19 cellular contexts compared by ENCODE assay signal in the genomic region with DNA sequence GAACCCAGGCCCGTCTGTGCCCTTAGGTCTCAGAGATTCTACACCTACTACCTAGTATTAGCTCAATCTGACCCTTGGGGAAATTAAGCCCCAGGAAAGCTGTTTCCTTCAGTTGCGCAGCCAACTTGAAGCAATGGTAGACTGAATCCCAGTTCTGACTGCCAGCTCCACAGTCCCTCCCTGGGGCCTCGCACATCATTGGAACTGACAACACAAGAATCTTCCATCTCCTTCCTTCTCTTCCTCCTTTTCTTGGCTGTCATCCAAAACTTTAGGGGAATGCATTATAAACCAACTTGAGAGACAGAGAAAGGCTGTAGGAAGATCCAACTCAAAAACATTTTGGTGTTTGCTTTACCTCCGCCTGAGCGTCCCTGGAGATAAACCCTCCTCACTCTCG. TPM values are rescaled to one million over a fixed set of nuclear protein-coding genes. Genes with fewer than 3 reads are reported as not detected.
DNase-seq lines count a peak whose midpoint lies in the region; ATAC-seq and TF ChIP-seq lines count a peak whose summit lies in the region.
"Had no signal": no experiment of that assay in that cellular context is flagged by ENCODE, and none has a peak within 500 bp of the region (broad histone marks: within the 10 kb centered on the region; RNA-seq: fewer than 3 reads in every experiment).

No MANE protein-coding gene starts in this region.

- CTCF ChIA-PET in activated CD8-positive, alpha-beta memory T cell treated with anti-CD3 and anti-CD28 coated beads, Interleukin-2, amount 10 ng/mL, durations not matched to agents 7 days and 5 days (lab: Charles Lee) = no interaction called here

- TF ChIP-seq CTCF in VCaP (conservative IDR thresholded peaks at IDR 0.05) (no peak), dorsolateral prefrontal cortex (IDR thresholded peaks at IDR 0.05 in 54 of 56, conservative IDR thresholded peaks at IDR 0.05 in 2 of 56; ENCODE audit: low read depth in 1 of 56, partially characterized antibody in 56 of 56) (no peak)

- H3K9me3 Mint-ChIP-seq in activated CD8-positive, alpha-beta memory T cell treated with anti-CD3 and anti-CD28 coated beads, Interleukin-2, amount 10 ng/mL, durations not matched to agents 7 days and 5 days (ENCODE audit: low read depth) = no peaks in the 10 kb centered on the region
- H3K9me3 Mint-ChIP-seq in activated T-helper 17 cell treated with anti-CD3 and anti-CD28 coated beads, Interleukin-2, amount 50 U/mL, for 72 hours = no peaks in the 10 kb centered on the region

- H3K27ac ChIP-seq in VCaP = peak overlapping the region; percentile 89
- H3K27ac ChIP-seq in dorsolateral prefrontal cortex = no peak overlapping the region
- H3K27ac ChIP-seq: GM23248, Peyer's patch had no signal

- H3K27me3 Mint-ChIP-seq in activated CD8-positive, alpha-beta memory T cell treated with anti-CD3 and anti-CD28 coated beads, Interleukin-2, amount 10 ng/mL, durations not matched to agents 7 days and 5 days = peaks cover 4% of the 10 kb centered on the region
- peaks cover 15% of the 10 kb centered on the region for H3K27me3 Mint-ChIP-seq in activated T-helper 17 cell treated with anti-CD3 and anti-CD28 coated beads, Interleukin-2, amount 50 U/mL, for 72 hours

- DNase-seq in activated effector memory CD4-positive, alpha-beta T cell treated with anti-CD3 and anti-CD28 coated beads, Interleukin-2, amount 50 U/mL, for 16 hours = peak; percentile 14
- DNase-seq in activated effector memory CD4-positive, alpha-beta T cell treated with Interleukin-2 at 50 U/mL for 16 hours = no peak
- DNase-seq in left kidney (ENCODE audit: low read depth, low spot score) (peak; percentile 74), dorsolateral prefrontal cortex (no peak)
- no peak for DNase-seq in activated CD8-positive, alpha-beta memory T cell treated with anti-CD3 and anti-CD28 coated beads, Interleukin-2, amount 10 ng/mL, durations not matched to agents 7 days and 5 days
- DNase-seq: BE2C, DND-41, GM23248, IMR-90, MV-4-11, NCI-H2029 treated with DMSO at 0.1 percent for 48 hours, NCI-H2171 treated with DMSO at 0.1 percent for 48 hours, NCI-H524 treated with DMSO at 0.1 percent for 48 hours, Peyer's patch had no signal

- no peaks in the 10 kb centered on the region for H3K4me1 Mint-ChIP-seq in activated CD8-positive, alpha-beta memory T cell treated with anti-CD3 and anti-CD28 coated beads, Interleukin-2, amount 10 ng/mL, durations not matched to agents 7 days and 5 days
- no peaks in the 10 kb centered on the region for H3K4me1 Mint-ChIP-seq in activated T-helper 17 cell treated with anti-CD3 and anti-CD28 coated beads, Interleukin-2, amount 50 U/mL, for 72 hours

- no peak overlapping the region for H3K27ac Mint-ChIP-seq in activated CD8-positive, alpha-beta memory T cell treated with anti-CD3 and anti-CD28 coated beads, Interleukin-2, amount 10 ng/mL, durations not matched to agents 7 days and 5 days
- H3K27ac Mint-ChIP-seq in activated T-helper 17 cell treated with anti-CD3 and anti-CD28 coated beads, Interleukin-2, amount 50 U/mL, for 72 hours = no peak overlapping the region

- no peak for ATAC-seq in activated CD8-positive, alpha-beta memory T cell treated with anti-CD3 and anti-CD28 coated beads, Interleukin-2, amount 10 ng/mL, durations not matched to agents 7 days and 5 days
- ATAC-seq in activated T-helper 17 cell treated with anti-CD3 and anti-CD28 coated beads, Interleukin-2, amount 50 U/mL, for 72 hours (replicated peaks) = no peak

- intact Hi-C loops in dorsolateral prefrontal cortex (cut with DNase I) = loop anchor here in 1 of 2 donors (5.0 kb wide), 1 partner anchor 47 kb away; no protein-coding TSS in a partner anchor

- no peaks in the 10 kb centered on the region for H3K36me3 Mint-ChIP-seq in activated CD8-positive, alpha-beta memory T cell treated with anti-CD3 and anti-CD28 coated beads, Interleukin-2, amount 10 ng/mL, durations not matched to agents 7 days and 5 days
- H3K36me3 Mint-ChIP-seq in activated T-helper 17 cell treated with anti-CD3 and anti-CD28 coated beads, Interleukin-2, amount 50 U/mL, for 72 hours (ENCODE audit: low read depth) = no peaks in the 10 kb centered on the region

- H3K4me3 Mint-ChIP-seq in activated CD8-positive, alpha-beta memory T cell treated with anti-CD3 and anti-CD28 coated beads, Interleukin-2, amount 10 ng/mL, durations not matched to agents 7 days and 5 days = no peak overlapping the region
- no peak overlapping the region for H3K4me3 Mint-ChIP-seq in activated T-helper 17 cell treated with anti-CD3 and anti-CD28 coated beads, Interleukin-2, amount 50 U/mL, for 72 hours

- no peak overlapping the region for H3K4me3 ChIP-seq in dorsolateral prefrontal cortex
- H3K4me3 ChIP-seq: GM23248, HAP-1, Peyer's patch had no signal

- H3K27me3 ChIP-seq in dorsolateral prefrontal cortex = no peaks in the 10 kb centered on the region
- H3K27me3 ChIP-seq: Peyer's patch had no signal

RNA-seq across cellular contexts. Expression of a gene that starts 16.5 kb away (rescaled TPM):
- not detected for total RNA-seq in activated CD8-positive, alpha-beta memory T cell treated with anti-CD3 and anti-CD28 coated beads, Interleukin-2, amount 10 ng/mL, durations not matched to agents 7 days and 5 days
- total RNA-seq in activated T-helper 17 cell treated with anti-CD3 and anti-CD28 coated beads, Interleukin-2, amount 50 U/mL, for 72 hours = not detected
- total RNA-seq in dorsolateral prefrontal cortex = 10 to 100 TPM in 115 of 120 experiments, 1 to 10 TPM in 5; 7.5 to 29.1 (median 15.5) TPM
- total RNA-seq: G401, GM23248, IMR-90, OCI-LY7, Peyer's patch had no signal

Comparison
In these comparisons a context has a peak if more than half of its experiments do, and no peak if none do; other contexts are left out.
1. DNase-seq: peak in activated effector memory CD4-positive, alpha-beta T cell treated with anti-CD3 and anti-CD28 coated beads, Interleukin-2, amount 50 U/mL, for 16 hours (single experiment) and left kidney (single experiment); none in activated effector memory CD4-positive, alpha-beta T cell treated with Interleukin-2 at 50 U/mL for 16 hours (single experiment), activated CD8-positive, alpha-beta memory T cell treated with anti-CD3 and anti-CD28 coated beads, Interleukin-2, amount 10 ng/mL, durations not matched to agents 7 days and 5 days (single experiment) and dorsolateral prefrontal cortex (0 of 10).
2. RNA of a gene that starts 16.5 kb away (total RNA-seq): 7.5 to 29.1 TPM in dorsolateral prefrontal cortex; not detected in activated CD8-positive, alpha-beta memory T cell treated with anti-CD3 and anti-CD28 coated beads, Interleukin-2, amount 10 ng/mL, durations not matched to agents 7 days and 5 days and not detected in activated T-helper 17 cell treated with anti-CD3 and anti-CD28 coated beads, Interleukin-2, amount 50 U/mL, for 72 hours; every median in the first group is over 4 times any median in the second.